20 cellular contexts compared by ENCODE assay signal in genomic region chr10:104230490-104230889, GRCh38. TPM values are rescaled to one million over a fixed set of nuclear protein-coding genes. Genes with fewer than 3 reads are reported as not detected.
"Had no signal": no experiment of that assay in that cellular context is flagged by ENCODE, and none has a peak within 500 bp of the region (broad histone marks: within the 10 kb centered on the region; RNA-seq: fewer than 3 reads in every experiment).

No MANE protein-coding gene starts in this region.

- DNase-seq: activated CD4-positive, alpha-beta T cell treated with anti-CD3 and anti-CD28 coated beads, Interleukin-2, amount 50 U/mL, for 4 hours; activated effector memory CD4-positive, alpha-beta T cell treated with anti-CD3 and anti-CD28 coated beads, Interleukin-2, amount 50 U/mL, for 16 hours; activated T-cell treated with anti-CD3 and anti-CD28 coated beads, Interleukin-2, amount 50 U/mL, for 72 hours; adrenal gland; foreskin keratinocyte; hippocampal formation; islet precursor cell; lower lobe of right lung; stimulated activated CD4-positive, alpha-beta T cell treated with anti-CD3 and anti-CD28 coated beads, Interleukin-12 subunit alpha, Interleukin-12 subunit beta, amount 100 ng/mL, for 4 hours; stimulated activated CD4-positive, alpha-beta T cell treated with anti-CD3 and anti-CD28 coated beads, Interleukin-2, amount 100 ng/mL, for 24 hours; stimulated activated naive CD8-positive, alpha-beta T cell treated with anti-CD3 and anti-CD28 coated beads, Interleukin-15, Interleukin-2, amounts not matched to agents 100 U/mL and 50 U/mL, for 24 hours; substantia nigra; tibial artery; uterus had no signal

- H3K27me3 ChIP-seq: adrenal gland, foreskin keratinocyte, uterus had no signal

- H3K9me3 Mint-ChIP-seq: activated naive CD4-positive, alpha-beta T cell treated with anti-CD3 and anti-CD28 coated beads, Interleukin-2, amount 50 U/mL, for 72 hours had no signal

- H3K36me3 Mint-ChIP-seq: activated naive CD4-positive, alpha-beta T cell treated with anti-CD3 and anti-CD28 coated beads, Interleukin-2, amount 50 U/mL, for 72 hours had no signal

- H3K27ac Mint-ChIP-seq: progenitor cell of endocrine pancreas had no signal

- H3K36me3 ChIP-seq: adrenal gland, lower lobe of right lung, tibial artery, uterus had no signal

- H3K4me3 ChIP-seq: adrenal gland, lower lobe of right lung, tibial artery, uterus had no signal

- ATAC-seq: activated naive CD4-positive, alpha-beta T cell treated with anti-CD3 and anti-CD28 coated beads, Interleukin-2, amount 50 U/mL, for 72 hours; activated T-cell treated with anti-CD3 and anti-CD28 coated beads, Interleukin-2, amount 50 U/mL, for 72 hours; foreskin keratinocyte; lower lobe of right lung; stimulated activated naive CD8-positive, alpha-beta T cell treated with anti-CD3 and anti-CD28 coated beads, Interleukin-15, Interleukin-2, amounts not matched to agents 100 U/mL and 50 U/mL, for 24 hours had no signal

- H3K27ac ChIP-seq: adrenal gland, epithelial cell of prostate, foreskin keratinocyte, lower lobe of right lung, tibial artery, uterus, VCaP had no signal

- H3K9me3 ChIP-seq: adrenal gland, lower lobe of right lung, tibial artery, uterus had no signal

- H3K4me1 ChIP-seq: adrenal gland, foreskin keratinocyte, uterus had no signal

- H3K27me3 Mint-ChIP-seq: progenitor cell of endocrine pancreas had no signal

RNA-seq across cellular contexts. Expression of gene CFAP43, which starts 1.7 kb away (rescaled TPM):
- total RNA-seq: activated CD8-positive, alpha-beta memory T cell treated with anti-CD3 and anti-CD28 coated beads for 36 hours; T-helper 1 cell treated with Interleukin-12 subunit alpha and Interleukin-12 subunit beta and Interleukin-4 antibody, amounts not matched to agents 30 ng/mL and 1 ng/mL, for 36 hours had no signal
